Comparison of ENCODE assay signal across 8 cellular contexts in the genomic region with DNA sequence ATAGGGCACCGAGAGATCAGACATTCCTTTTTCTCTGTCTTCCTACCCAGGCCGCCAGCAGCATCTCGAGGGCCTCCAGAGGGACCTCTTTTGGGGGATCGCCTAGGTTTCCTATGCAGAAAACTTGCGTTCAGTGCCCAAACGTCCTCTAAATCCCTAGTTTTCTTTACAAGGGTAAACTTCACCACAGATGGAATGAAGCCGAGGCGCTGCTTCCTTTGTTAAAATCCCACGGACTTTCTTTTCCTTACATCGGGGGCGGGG. TPM values are rescaled to one million over a fixed set of nuclear protein-coding genes. Genes with fewer than 3 reads are reported as not detected.
DNase-seq lines count a peak whose midpoint lies in the region; ATAC-seq and TF ChIP-seq lines count a peak whose summit lies in the region.

No MANE protein-coding gene starts in this region.

- H3K27ac Mint-ChIP-seq in activated naive CD4-positive, alpha-beta T cell treated with anti-CD3 and anti-CD28 coated beads, Interleukin-2, amount 50 U/mL, for 24 hours, result peak overlapping the region; percentile 88

- intact Hi-C loops in upper lobe of right lung (cut with DNase I), result no loop called here

- in situ Hi-C loops in astrocyte of the spinal cord (cut with HindIII; ENCODE audit: low sequenced_read_pairs), result no loop called here

- H3K4me1 Mint-ChIP-seq in activated naive CD4-positive, alpha-beta T cell treated with anti-CD3 and anti-CD28 coated beads, Interleukin-2, amount 50 U/mL, for 24 hours, result peaks cover 46% of the 10 kb centered on the region

- peaks cover 1% of the 10 kb centered on the region for H3K36me3 Mint-ChIP-seq in activated naive CD4-positive, alpha-beta T cell treated with anti-CD3 and anti-CD28 coated beads, Interleukin-2, amount 50 U/mL, for 24 hours

- H3K36me3 ChIP-seq in lung (ENCODE audit: control insufficient read depth in 2 of 2, insufficient read depth in 2 of 2, low read length in 2 of 2) (no peaks in the 10 kb centered on the region), upper lobe of right lung (no peaks in the 10 kb centered on the region)

- H3K9me3 Mint-ChIP-seq in activated naive CD4-positive, alpha-beta T cell treated with anti-CD3 and anti-CD28 coated beads, Interleukin-2, amount 50 U/mL, for 24 hours, result no peaks in the 10 kb centered on the region

- H3K4me1 ChIP-seq in lung (ENCODE audit: control insufficient read depth in 2 of 2, insufficient read depth in 2 of 2, low read length in 2 of 2) (peaks cover 6 to 20% of the 10 kb centered on the region in 2 donors), upper lobe of right lung (peaks cover 28% of the 10 kb centered on the region)

- TF ChIP-seq CTCF in astrocyte of the spinal cord (IDR thresholded peaks at IDR 0.05; ENCODE audit: low read depth, low read length) (no peak), lung (IDR thresholded peaks at IDR 0.05; ENCODE audit: control extremely low read depth, extremely low read depth) (no peak), upper lobe of right lung (IDR thresholded peaks at IDR 0.05) (no peak)

- no peak for DNase-seq in activated naive CD4-positive, alpha-beta T cell treated with anti-CD3 and anti-CD28 coated beads, Interleukin-2, amount 50 U/mL, for 16 hours
- peak; percentile 22 for DNase-seq in astrocyte of the spinal cord (ENCODE audit: low read depth, low spot score)
- no peak for DNase-seq in lung (ENCODE audit: low spot score)
- DNase-seq in upper lobe of right lung, result no peak
- no peak for DNase-seq in dedifferentiated amniotic fluid mesenchymal stem cell (ENCODE audit: extremely low spot score)
- no peak for DNase-seq in foreskin melanocyte

- no peak for ATAC-seq in lung (ENCODE audit: insufficient read depth, low FRiP score)
- no peak for ATAC-seq in upper lobe of right lung
- ATAC-seq in GM18868 (IDR thresholded peaks at IDR 0.05; ENCODE audit: unreplicated experiment), result no peak

- H3K4me3 ChIP-seq in astrocyte of the spinal cord (ENCODE audit: low read depth, low read length), result peak overlapping the region; percentile 83
- H3K4me3 ChIP-seq in lung, result peak overlapping the region; percentile 91
- peak overlapping the region; percentile 70 for H3K4me3 ChIP-seq in upper lobe of right lung

- no peaks in the 10 kb centered on the region for H3K9me3 ChIP-seq in lung (ENCODE audit: control insufficient read depth in 2 of 2, insufficient read depth in 1 of 2, low read length in 1 of 2)
- H3K9me3 ChIP-seq in upper lobe of right lung, result no peaks in the 10 kb centered on the region

- 0% methylated on average over 11 of the region's 11 CpGs for WGBS in lung, 2 donors

- H3K27ac ChIP-seq in lung (ENCODE audit: low read depth in 1 of 2, low read length in 1 of 2) (peak overlapping the region; percentile 97 to 100), upper lobe of right lung (peak overlapping the region; percentile 96)

- no peaks in the 10 kb centered on the region for H3K27me3 Mint-ChIP-seq in activated naive CD4-positive, alpha-beta T cell treated with anti-CD3 and anti-CD28 coated beads, Interleukin-2, amount 50 U/mL, for 24 hours

- H3K4me3 Mint-ChIP-seq in activated naive CD4-positive, alpha-beta T cell treated with anti-CD3 and anti-CD28 coated beads, Interleukin-2, amount 50 U/mL, for 24 hours, result peak overlapping the region; percentile 96

- no peaks in the 10 kb centered on the region for H3K27me3 ChIP-seq in lung (ENCODE audit: control insufficient read depth, insufficient read depth)
- H3K27me3 ChIP-seq in upper lobe of right lung, result no peaks in the 10 kb centered on the region

RNA-seq across cellular contexts. Expression of a gene that starts 1.0 kb away (rescaled TPM):
- 10 to 100 TPM; 65.6 to 82.0 TPM for total RNA-seq in lung
- polyA plus RNA-seq in lung, result 100 to 1,000 TPM in 1 of 2 donors, 10 to 100 TPM in 1; 85.6 to 117 TPM
- total RNA-seq in upper lobe of right lung, result 103 TPM
